Comparison of ENCODE assay signal across 8 cellular contexts in the genomic region with DNA sequence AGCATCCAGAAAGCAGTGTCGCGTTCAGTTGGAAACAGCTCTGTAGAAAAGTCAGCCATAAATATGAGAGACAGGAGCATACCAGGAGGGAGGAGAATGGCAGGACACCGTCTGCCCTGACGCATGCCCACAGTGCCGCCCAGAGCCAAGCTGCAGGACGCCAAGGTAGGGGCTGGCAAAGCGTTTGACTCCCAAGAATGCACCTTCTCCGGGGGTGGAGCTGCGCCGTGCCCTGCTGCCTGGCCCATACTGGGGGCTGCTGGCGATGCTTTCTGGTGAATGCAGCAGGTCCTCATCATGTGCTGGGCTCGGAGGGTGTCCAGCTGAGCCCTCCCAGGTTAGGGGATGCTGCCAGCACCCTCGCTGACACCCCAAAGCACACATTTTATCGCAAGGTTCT.
"Had no signal": no experiment of that assay in that cellular context is flagged by ENCODE, and none has a peak within 500 bp of the region (broad histone marks: within the 10 kb centered on the region; RNA-seq: fewer than 3 reads in every experiment).

No MANE protein-coding gene starts in this region.

- DNase-seq: GDM1, GF-D8 had no signal

- H3K4me3 ChIP-seq: GM12878 had no signal

- FAIRE-seq: G401.6, GM12878, GM12891, GM12892, GM18507, GM19239 had no signal
